1 cellular context compared by ENCODE assay signal in the genomic region with DNA sequence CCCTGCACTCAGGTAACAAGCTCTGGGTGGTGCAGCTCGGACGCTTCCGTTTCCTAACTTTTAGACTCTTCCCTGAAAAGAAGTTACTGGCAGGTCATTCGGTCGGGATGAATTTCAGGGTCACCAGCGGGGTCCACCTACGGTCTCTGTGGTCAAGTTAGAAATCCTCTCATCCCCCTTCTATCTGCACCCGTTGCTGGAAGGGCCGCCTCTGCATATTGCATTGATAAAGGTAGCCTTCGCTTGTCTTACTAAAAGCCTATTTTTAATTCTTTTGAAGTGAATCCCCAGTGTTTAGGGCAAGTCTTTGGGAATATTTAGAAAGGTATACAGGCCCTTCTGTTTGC.
TF ChIP-seq lines count a peak whose summit lies in the region.

No MANE protein-coding gene starts in this region.

TF ChIP-seq in GM23338, 12 proteins besides CTCF, POLR2A, EP300 and RAD21 (continued from another document):
- TF ChIP-seq, protein P1, sequence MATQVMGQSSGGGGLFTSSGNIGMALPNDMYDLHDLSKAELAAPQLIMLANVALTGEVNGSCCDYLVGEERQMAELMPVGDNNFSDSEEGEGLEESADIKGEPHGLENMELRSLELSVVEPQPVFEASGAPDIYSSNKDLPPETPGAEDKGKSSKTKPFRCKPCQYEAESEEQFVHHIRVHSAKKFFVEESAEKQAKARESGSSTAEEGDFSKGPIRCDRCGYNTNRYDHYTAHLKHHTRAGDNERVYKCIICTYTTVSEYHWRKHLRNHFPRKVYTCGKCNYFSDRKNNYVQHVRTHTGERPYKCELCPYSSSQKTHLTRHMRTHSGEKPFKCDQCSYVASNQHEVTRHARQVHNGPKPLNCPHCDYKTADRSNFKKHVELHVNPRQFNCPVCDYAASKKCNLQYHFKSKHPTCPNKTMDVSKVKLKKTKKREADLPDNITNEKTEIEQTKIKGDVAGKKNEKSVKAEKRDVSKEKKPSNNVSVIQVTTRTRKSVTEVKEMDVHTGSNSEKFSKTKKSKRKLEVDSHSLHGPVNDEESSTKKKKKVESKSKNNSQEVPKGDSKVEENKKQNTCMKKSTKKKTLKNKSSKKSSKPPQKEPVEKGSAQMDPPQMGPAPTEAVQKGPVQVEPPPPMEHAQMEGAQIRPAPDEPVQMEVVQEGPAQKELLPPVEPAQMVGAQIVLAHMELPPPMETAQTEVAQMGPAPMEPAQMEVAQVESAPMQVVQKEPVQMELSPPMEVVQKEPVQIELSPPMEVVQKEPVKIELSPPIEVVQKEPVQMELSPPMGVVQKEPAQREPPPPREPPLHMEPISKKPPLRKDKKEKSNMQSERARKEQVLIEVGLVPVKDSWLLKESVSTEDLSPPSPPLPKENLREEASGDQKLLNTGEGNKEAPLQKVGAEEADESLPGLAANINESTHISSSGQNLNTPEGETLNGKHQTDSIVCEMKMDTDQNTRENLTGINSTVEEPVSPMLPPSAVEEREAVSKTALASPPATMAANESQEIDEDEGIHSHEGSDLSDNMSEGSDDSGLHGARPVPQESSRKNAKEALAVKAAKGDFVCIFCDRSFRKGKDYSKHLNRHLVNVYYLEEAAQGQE (IDR thresholded peaks at IDR 0.05; ENCODE audit: unreplicated experiment): no peak
- no peak for TF ChIP-seq NANOG (IDR thresholded peaks at IDR 0.05; ENCODE audit: borderline replicate concordance)
- TF ChIP-seq, protein P2, sequence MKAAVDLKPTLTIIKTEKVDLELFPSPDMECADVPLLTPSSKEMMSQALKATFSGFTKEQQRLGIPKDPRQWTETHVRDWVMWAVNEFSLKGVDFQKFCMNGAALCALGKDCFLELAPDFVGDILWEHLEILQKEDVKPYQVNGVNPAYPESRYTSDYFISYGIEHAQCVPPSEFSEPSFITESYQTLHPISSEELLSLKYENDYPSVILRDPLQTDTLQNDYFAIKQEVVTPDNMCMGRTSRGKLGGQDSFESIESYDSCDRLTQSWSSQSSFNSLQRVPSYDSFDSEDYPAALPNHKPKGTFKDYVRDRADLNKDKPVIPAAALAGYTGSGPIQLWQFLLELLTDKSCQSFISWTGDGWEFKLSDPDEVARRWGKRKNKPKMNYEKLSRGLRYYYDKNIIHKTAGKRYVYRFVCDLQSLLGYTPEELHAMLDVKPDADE (IDR thresholded peaks at IDR 0.05): no peak
